ENCODE assay signal across 15 cellular contexts in genomic region chr5:79256563-79256962, GRCh38. TPM values are rescaled to one million over a fixed set of nuclear protein-coding genes. Genes with fewer than 3 reads are reported as not detected.
A peak's percentile ranks its signal among the peaks of the same experiment; 100 is the strongest.
DNase-seq lines count a peak whose midpoint lies in the region; ATAC-seq and TF ChIP-seq lines count a peak whose summit lies in the region.
"Had no signal": no experiment of that assay in that cellular context is flagged by ENCODE, and none has a peak within 500 bp of the region (broad histone marks: within the 10 kb centered on the region; RNA-seq: fewer than 3 reads in every experiment).

No MANE protein-coding gene starts in this region.

- peak overlapping the region; percentile 26 for H3K27ac Mint-ChIP-seq in activated naive CD4-positive, alpha-beta T cell treated with anti-CD3 and anti-CD28 coated beads, Interleukin-2, amount 50 U/mL, for 24 hours
- no peak overlapping the region for H3K27ac Mint-ChIP-seq in activated naive CD4-positive, alpha-beta T cell treated with anti-CD3 and anti-CD28 coated beads, Interleukin-2, amount 10 ng/mL, durations not matched to agents 7 days and 5 days
- H3K27ac Mint-ChIP-seq in memory B cell: peak overlapping the region; percentile 61

- intact Hi-C loops in OCI-LY7 (cut with micrococcal nuclease; ENCODE audit: unreplicated experiment): loop anchor here (1.0 kb wide), 1 partner anchor 208 kb away; no protein-coding TSS in a partner anchor
- intact Hi-C loops in left lung (cut with DNase I): no loop called here

- peaks cover 9% of the 10 kb centered on the region; the same call in 1 of the 2 replicates for H3K9me3 ChIP-seq in OCI-LY7 (ENCODE audit: low read length)
- no peaks in the 10 kb centered on the region for H3K9me3 ChIP-seq in left lung
- H3K9me3 ChIP-seq: BE2C had no signal

- H3K79me2 ChIP-seq in OCI-LY7 (ENCODE audit: insufficient read depth, low read depth, low read length): peaks cover 12% of the 10 kb centered on the region; the same call in 1 of the 2 replicates

- TF ChIP-seq CTCF in OCI-LY7 (conservative IDR thresholded peaks at IDR 0.05; ENCODE audit: low read length): no peak
- no peak for TF ChIP-seq CTCF in left lung (IDR thresholded peaks at IDR 0.05)

- no peak overlapping the region for H2AFZ ChIP-seq in OCI-LY7 (ENCODE audit: low read length)

- POLR2A ChIA-PET in OCI-LY7 (lab: Charles Lee): interaction anchor here (0.6 to 1.1 kb wide), 6 partner anchors 22 to 1473 kb away, joined by 3 to 7 read pairs (median 4); no protein-coding TSS in a partner anchor

- H3K4me2 ChIP-seq in OCI-LY7 (ENCODE audit: low read length): peak overlapping the region; percentile 35

- H4K20me1 ChIP-seq in OCI-LY7 (ENCODE audit: insufficient read depth, low read length): no peaks in the 10 kb centered on the region

- CTCF ChIA-PET in activated naive CD4-positive, alpha-beta T cell treated with anti-CD3 and anti-CD28 coated beads, Interleukin-2, amount 10 ng/mL, durations not matched to agents 7 days and 5 days (lab: Charles Lee): interaction anchor here (0.7 to 1.4 kb wide), 8 partner anchors 12 to 214 kb away, joined by 3 to 4 read pairs (median 3); no protein-coding TSS in a partner anchor
- CTCF ChIA-PET in OCI-LY7 (lab: Charles Lee; ENCODE audit: unreplicated experiment): interaction anchor here (0.6 to 0.8 kb wide), 6 partner anchors 15 to 297 kb away, joined by 3 to 11 read pairs (median 4); no protein-coding TSS in a partner anchor

- no peaks in the 10 kb centered on the region for H3K27me3 Mint-ChIP-seq in activated naive CD4-positive, alpha-beta T cell treated with anti-CD3 and anti-CD28 coated beads, Interleukin-2, amount 50 U/mL, for 24 hours
- H3K27me3 Mint-ChIP-seq in activated naive CD4-positive, alpha-beta T cell treated with anti-CD3 and anti-CD28 coated beads, Interleukin-2, amount 10 ng/mL, durations not matched to agents 7 days and 5 days: no peaks in the 10 kb centered on the region
- H3K27me3 Mint-ChIP-seq in memory B cell: no peaks in the 10 kb centered on the region

- peaks cover 26% of the 10 kb centered on the region for H3K36me3 Mint-ChIP-seq in activated naive CD4-positive, alpha-beta T cell treated with anti-CD3 and anti-CD28 coated beads, Interleukin-2, amount 50 U/mL, for 24 hours
- H3K36me3 Mint-ChIP-seq in activated naive CD4-positive, alpha-beta T cell treated with anti-CD3 and anti-CD28 coated beads, Interleukin-2, amount 10 ng/mL, durations not matched to agents 7 days and 5 days: no peaks in the 10 kb centered on the region
- H3K36me3 Mint-ChIP-seq in memory B cell: peaks cover 23% of the 10 kb centered on the region

- H3K4me3 ChIP-seq in OCI-LY7 (ENCODE audit: low read depth, low read length, poor library complexity, severe bottlenecking): peak overlapping the region; percentile 0
- H3K4me3 ChIP-seq in left lung: no peak overlapping the region

- H3K27ac ChIP-seq in OCI-LY7 (ENCODE audit: low read depth, low read length, poor library complexity, severe bottlenecking) (peak overlapping the region; percentile 40), left lung (no peak overlapping the region)

- no peaks in the 10 kb centered on the region for H3K27me3 ChIP-seq in left lung
- H3K27me3 ChIP-seq: BE2C had no signal

- peaks cover 51% of the 10 kb centered on the region for H3K4me1 Mint-ChIP-seq in activated naive CD4-positive, alpha-beta T cell treated with anti-CD3 and anti-CD28 coated beads, Interleukin-2, amount 50 U/mL, for 24 hours
- peaks cover 4% of the 10 kb centered on the region for H3K4me1 Mint-ChIP-seq in activated naive CD4-positive, alpha-beta T cell treated with anti-CD3 and anti-CD28 coated beads, Interleukin-2, amount 10 ng/mL, durations not matched to agents 7 days and 5 days
- peaks cover 33% of the 10 kb centered on the region for H3K4me1 Mint-ChIP-seq in memory B cell

- no peak for DNase-seq in activated naive CD4-positive, alpha-beta T cell treated with anti-CD3 and anti-CD28 coated beads, Interleukin-2, amount 10 ng/mL, durations not matched to agents 7 days and 5 days
- DNase-seq in OCI-LY7 (ENCODE audit: low spot score) (peak; percentile 65), memory B cell (ENCODE audit: low spot score in 2 of 2) (no peak), DMS79 treated with DMSO at 0.1 percent for 48 hours (lab: John Stamatoyannopoulos, UW) (no peak), MV-4-11 (lab: John Stamatoyannopoulos, UW) (no peak), left lung (no peak)
- DNase-seq: DMS 273 treated with DMSO at 0.1 percent for 48 hours, GDM1, MM.1S, NCI-H1092, NCI-H1436, NCI-H2171, Right ventricle myocardium superior had no signal

- no TSS peak for BruUV-seq in OCI-LY7 (replicated peaks; lab: Mats Ljungman, UMichigan)

- no peaks in the 10 kb centered on the region for H3K9me2 ChIP-seq in OCI-LY7 (ENCODE audit: insufficient read depth, low read length)

- ATAC-seq in memory B cell (ENCODE audit: low read depth) (no peak), left lung (no peak)

- no peaks in the 10 kb centered on the region; the same call in 1 of the 2 replicates for H3K36me3 ChIP-seq in OCI-LY7 (ENCODE audit: insufficient read depth, low read length)
- H3K36me3 ChIP-seq in left lung: no peaks in the 10 kb centered on the region

- H3K9me3 Mint-ChIP-seq in activated naive CD4-positive, alpha-beta T cell treated with anti-CD3 and anti-CD28 coated beads, Interleukin-2, amount 50 U/mL, for 24 hours: no peaks in the 10 kb centered on the region
- no peaks in the 10 kb centered on the region for H3K9me3 Mint-ChIP-seq in activated naive CD4-positive, alpha-beta T cell treated with anti-CD3 and anti-CD28 coated beads, Interleukin-2, amount 10 ng/mL, durations not matched to agents 7 days and 5 days
- peaks cover 4% of the 10 kb centered on the region for H3K9me3 Mint-ChIP-seq in memory B cell

- H3K4me3 Mint-ChIP-seq in activated naive CD4-positive, alpha-beta T cell treated with anti-CD3 and anti-CD28 coated beads, Interleukin-2, amount 50 U/mL, for 24 hours: no peak overlapping the region
- no peak overlapping the region for H3K4me3 Mint-ChIP-seq in activated naive CD4-positive, alpha-beta T cell treated with anti-CD3 and anti-CD28 coated beads, Interleukin-2, amount 10 ng/mL, durations not matched to agents 7 days and 5 days
- H3K4me3 Mint-ChIP-seq in memory B cell: no peak overlapping the region

- H3K4me1 ChIP-seq in OCI-LY7 (ENCODE audit: insufficient read depth, low read length, poor library complexity, severe bottlenecking) (peaks cover 41% of the 10 kb centered on the region), left lung (no peaks in the 10 kb centered on the region)
- H3K4me1 ChIP-seq: BE2C had no signal

RNA-seq across cellular contexts. Expression of gene JMY, which starts 20.6 kb away (rescaled TPM):
- total RNA-seq in OCI-LY7 (2014; rRNA removed; shearing (Covaris generic)): 4.3 and 4.5 TPM in 2 replicates
- total RNA-seq in OCI-LY7 (2022) (6.3 and 7.1 TPM in 2 replicates), left lung (10 to 100 TPM in 1 of 2 donors, 1 to 10 TPM in 1; 6.2 to 11.4 TPM)
